Comparison of ENCODE assay signal across 21 cellular contexts in genomic region chr7:123352957-123353356, GRCh38.
"Had no signal": no experiment of that assay in that cellular context is flagged by ENCODE, and none has a peak within 500 bp of the region (broad histone marks: within the 10 kb centered on the region; RNA-seq: fewer than 3 reads in every experiment).

No MANE protein-coding gene starts in this region.

- H3K27me3 Mint-ChIP-seq: dendritic cell treated with granulocyte-macrophage colony-stimulating factor and Interleukin-4, amounts not matched to agents 40 ng/mL and 50 ng/mL, for 4 days had no signal

- H3K27ac ChIP-seq: prostate gland, stomach, testis, upper lobe of left lung had no signal

- H3K9me3 Mint-ChIP-seq: activated naive CD4-positive, alpha-beta T cell treated with anti-CD3 and anti-CD28 coated beads, Interleukin-2, amount 50 U/mL, for 72 hours; dendritic cell treated with granulocyte-macrophage colony-stimulating factor and Interleukin-4, amounts not matched to agents 40 ng/mL and 50 ng/mL, for 4 days; nephron; WTC11 had no signal

- H3K27ac Mint-ChIP-seq: activated CD8-positive, alpha-beta T cell treated with anti-CD3 and anti-CD28 coated beads, Interleukin-2, amount 10 ng/mL, durations not matched to agents 7 days and 5 days; activated naive CD4-positive, alpha-beta T cell treated with anti-CD3 and anti-CD28 coated beads, Interleukin-2, amount 50 U/mL, for 72 hours; dendritic cell treated with granulocyte-macrophage colony-stimulating factor and Interleukin-4, amounts not matched to agents 40 ng/mL and 50 ng/mL, for 4 days; WTC11 had no signal

- H3K36me3 Mint-ChIP-seq: activated naive CD4-positive, alpha-beta T cell treated with anti-CD3 and anti-CD28 coated beads, Interleukin-2, amount 50 U/mL, for 72 hours; WTC11 had no signal

- ATAC-seq: activated CD8-positive, alpha-beta T cell treated with anti-CD3 and anti-CD28 coated beads, Interleukin-2, amount 10 ng/mL, durations not matched to agents 7 days and 5 days; activated naive CD4-positive, alpha-beta T cell treated with anti-CD3 and anti-CD28 coated beads, Interleukin-2, amount 50 U/mL, for 72 hours; sciatic nerve; WTC11 had no signal

- H3K4me3 Mint-ChIP-seq: activated CD8-positive, alpha-beta T cell treated with anti-CD3 and anti-CD28 coated beads, Interleukin-2, amount 10 ng/mL, durations not matched to agents 7 days and 5 days; dendritic cell treated with granulocyte-macrophage colony-stimulating factor and Interleukin-4, amounts not matched to agents 40 ng/mL and 50 ng/mL, for 4 days; nephron; WTC11 had no signal

- H3K9me3 ChIP-seq: prostate gland, stomach, testis, upper lobe of left lung had no signal

- H3K4me3 ChIP-seq: prostate gland, stomach, testis, upper lobe of left lung had no signal

- H3K4me1 Mint-ChIP-seq: nephron had no signal

- H3K27me3 ChIP-seq: stomach, testis, upper lobe of left lung had no signal

- H3K4me1 ChIP-seq: prostate gland, stomach, testis, upper lobe of left lung had no signal

- H3K36me3 ChIP-seq: prostate gland, stomach, upper lobe of left lung had no signal

- DNase-seq: activated CD4-positive, alpha-beta T cell treated with anti-CD3 and anti-CD28 coated beads for 4 hours; activated CD8-positive, alpha-beta memory T cell treated with anti-CD3 and anti-CD28 coated beads, Interleukin-2, amount 50 U/mL, for 4 hours; activated CD8-positive, alpha-beta T cell treated with anti-CD3 and anti-CD28 coated beads, Interleukin-2, amount 10 ng/mL, durations not matched to agents 7 days and 5 days; activated gamma-delta T cell; activated T-cell treated with anti-CD3 and anti-CD28 coated beads, Interleukin-2, amount 50 U/mL, for 48 hours; amniotic stem cell; effector memory CD4-positive, alpha-beta T cell; kidney glomerular epithelial cell; mesendoderm; stimulated activated CD4-positive, alpha-beta T cell treated with anti-CD3 and anti-CD28 coated beads, Interleukin-12 subunit alpha, Interleukin-12 subunit beta, amount 100 ng/mL, for 4 hours; stimulated activated CD4-positive, alpha-beta T cell treated with anti-CD3 and anti-CD28 coated beads, Interleukin-2, amount 100 ng/mL, for 24 hours; stomach; T-helper 2 cell; testis; upper lobe of left lung had no signal
